ENCODE assay signal across 14 cellular contexts in genomic region chr5:157719231-157719630, GRCh38. TPM values are rescaled to one million over a fixed set of nuclear protein-coding genes. Genes with fewer than 3 reads are reported as not detected.
DNase-seq lines count a peak whose midpoint lies in the region; ATAC-seq and TF ChIP-seq lines count a peak whose summit lies in the region.
"Had no signal": no experiment of that assay in that cellular context is flagged by ENCODE, and none has a peak within 500 bp of the region (broad histone marks: within the 10 kb centered on the region; RNA-seq: fewer than 3 reads in every experiment).

No MANE protein-coding gene starts in this region.

- H3K4me1 ChIP-seq in GM23338 (ENCODE audit: insufficient read depth) (no peaks in the 10 kb centered on the region), NT2/D1 (ENCODE audit: insufficient read depth, insufficient read length) (no peaks in the 10 kb centered on the region)

- H3K4me3 ChIP-seq in GM23338 = no peak overlapping the region
- no peak overlapping the region for H3K4me3 ChIP-seq in NT2/D1 (ENCODE audit: insufficient read length, low read depth)
- H3K4me3 ChIP-seq: BLaER1 had no signal

- peak; percentile 43; the same call in 1 of the 3 replicates for ATAC-seq in GM23338
- ATAC-seq in stimulated activated memory B cell treated with anti-CD40 and anti-IgM and Interleukin-4, amounts not matched to agents 10 μg/mL and 1 μg/mL and 100 μg/mL, for 72 hours = no peak
- no peak for ATAC-seq in left ventricle myocardium superior
- no peak for ATAC-seq in GM18511 (IDR thresholded peaks at IDR 0.05; ENCODE audit: unreplicated experiment)

- H3K27ac ChIP-seq in GM23338 (ENCODE audit: low read depth) = peak overlapping the region; percentile 46; the same call in 1 of the 2 replicates
- H3K27ac ChIP-seq: BLaER1 had no signal

- H3K4me3 Mint-ChIP-seq in GM23338 = no peak overlapping the region
- no peak overlapping the region for H3K4me3 Mint-ChIP-seq in stimulated activated memory B cell treated with anti-CD40 and anti-IgM and Interleukin-4, amounts not matched to agents 10 μg/mL and 1 μg/mL and 100 μg/mL, for 72 hours
- H3K4me3 Mint-ChIP-seq: CD4-positive, alpha-beta T cell had no signal

- peaks cover 8% of the 10 kb centered on the region for H3K27me3 Mint-ChIP-seq in GM23338 (ENCODE audit: insufficient read depth, low read depth, poor library complexity)
- H3K27me3 Mint-ChIP-seq in stimulated activated memory B cell treated with anti-CD40 and anti-IgM and Interleukin-4, amounts not matched to agents 10 μg/mL and 1 μg/mL and 100 μg/mL, for 72 hours = no peaks in the 10 kb centered on the region
- H3K27me3 Mint-ChIP-seq: CD4-positive, alpha-beta T cell had no signal

- no peak overlapping the region for H3K27ac Mint-ChIP-seq in GM23338
- peak overlapping the region; percentile 51 for H3K27ac Mint-ChIP-seq in stimulated activated memory B cell treated with anti-CD40 and anti-IgM and Interleukin-4, amounts not matched to agents 10 μg/mL and 1 μg/mL and 100 μg/mL, for 72 hours
- H3K27ac Mint-ChIP-seq: CD4-positive, alpha-beta T cell had no signal

- H3K4me1 Mint-ChIP-seq in GM23338 = peaks cover 5% of the 10 kb centered on the region; the same call in 2 of the 3 replicates
- H3K4me1 Mint-ChIP-seq in stimulated activated memory B cell treated with anti-CD40 and anti-IgM and Interleukin-4, amounts not matched to agents 10 μg/mL and 1 μg/mL and 100 μg/mL, for 72 hours = peaks cover 18% of the 10 kb centered on the region

- no peaks in the 10 kb centered on the region for H3K36me3 ChIP-seq in GM23338 (ENCODE audit: insufficient read depth)
- H3K36me3 ChIP-seq in NT2/D1 (ENCODE audit: insufficient read depth, insufficient read length, low read length) = no peaks in the 10 kb centered on the region
- H3K36me3 ChIP-seq: BLaER1 had no signal

- H3K9me3 Mint-ChIP-seq in GM23338 = peaks cover 3% of the 10 kb centered on the region; the same call in 1 of the 3 replicates
- peaks cover 5% of the 10 kb centered on the region for H3K9me3 Mint-ChIP-seq in stimulated activated memory B cell treated with anti-CD40 and anti-IgM and Interleukin-4, amounts not matched to agents 10 μg/mL and 1 μg/mL and 100 μg/mL, for 72 hours
- H3K9me3 Mint-ChIP-seq: CD4-positive, alpha-beta T cell had no signal

- H3K36me3 Mint-ChIP-seq in GM23338 (ENCODE audit: low read depth) = peaks cover 3% of the 10 kb centered on the region; the same call in 2 of the 3 replicates
- peaks cover 12% of the 10 kb centered on the region for H3K36me3 Mint-ChIP-seq in stimulated activated memory B cell treated with anti-CD40 and anti-IgM and Interleukin-4, amounts not matched to agents 10 μg/mL and 1 μg/mL and 100 μg/mL, for 72 hours

- no peak overlapping the region for H2AFZ ChIP-seq in GM23338

- H3K9me3 ChIP-seq in NT2/D1 (ENCODE audit: insufficient read depth, low read length) = no peaks in the 10 kb centered on the region; the same call in 1 of the 2 replicates
- H3K9me3 ChIP-seq: BLaER1 had no signal

- H3K79me2 ChIP-seq in GM23338 (replicated peaks; ENCODE audit: insufficient read depth) = no peaks in the 10 kb centered on the region

- H3K4me2 ChIP-seq in GM23338 = no peak overlapping the region

- no peak for TF ChIP-seq CTCF in GM23338 (conservative IDR thresholded peaks at IDR 0.05; ENCODE audit: low read depth in 2 of 2)

- no peaks in the 10 kb centered on the region for H3K27me3 ChIP-seq in GM23338 (ENCODE audit: insufficient read depth)
- no peaks in the 10 kb centered on the region for H3K27me3 ChIP-seq in NT2/D1 (ENCODE audit: insufficient read depth, insufficient read length)
- H3K27me3 ChIP-seq: BLaER1 had no signal

- no peaks in the 10 kb centered on the region for H3F3A ChIP-seq in GM23338 (replicated peaks; ENCODE audit: low read depth)

- no peaks in the 10 kb centered on the region; the same call in 1 of the 2 replicates for H3K9me2 ChIP-seq in GM23338 (ENCODE audit: insufficient read depth)

- no peak overlapping the region for H3K9ac ChIP-seq in NT2/D1 (ENCODE audit: insufficient read length, low read depth)
- H3K9ac ChIP-seq: BLaER1 had no signal

- intact Hi-C loops in left ventricle myocardium superior (cut with micrococcal nuclease) = loop anchor here (5.0 to 10.0 kb wide), 2 partner anchors 134 to 287 kb away; no protein-coding TSS in a partner anchor

- DNase-seq in GM23338 (ENCODE audit: low spot score) (peak; percentile 48), NT2/D1 (ENCODE audit: low read depth, low spot score) (peak; percentile 46), iPS DF 19.7 (ENCODE audit: low read depth, low spot score) (peak; percentile 12), left ventricle myocardium superior (no peak), C1 segment of cervical spinal cord (lab: John Stamatoyannopoulos, UW) (no peak)
- DNase-seq: NCI-H2029 treated with DMSO at 0.1 percent for 48 hours, SHP77 treated with DMSO at 0.1 percent for 48 hours had no signal

- H4K20me1 ChIP-seq in GM23338 (replicated peaks; ENCODE audit: insufficient read depth) = no peaks in the 10 kb centered on the region
- H4K20me1 ChIP-seq: BLaER1 had no signal

TF ChIP-seq in GM23338, 12 proteins besides CTCF, POLR2A, EP300 and RAD21 (continues in another document):
- TF ChIP-seq POLR2AphosphoS5 (IDR thresholded peaks at IDR 0.05; ENCODE audit: low read depth) (no peak), ZNF114 (CRISPR knock-in tag; IDR thresholded peaks at IDR 0.05) (no peak), CREB1 (CRISPR knock-in tag; IDR thresholded peaks at IDR 0.05; ENCODE audit: low read depth) (no peak), JUNB (IDR thresholded peaks at IDR 0.05; ENCODE audit: unreplicated experiment) (no peak), EZH2phosphoT487 (IDR thresholded peaks at IDR 0.05; ENCODE audit: unreplicated experiment) (no peak), EZH2 (IDR thresholded peaks at IDR 0.05; ENCODE audit: low read depth, unreplicated experiment) (no peak), NANOG (IDR thresholded peaks at IDR 0.05; ENCODE audit: borderline replicate concordance) (no peak), ZNF331 (CRISPR knock-in tag; IDR thresholded peaks at IDR 0.05; ENCODE audit: low read depth) (no peak)
- TF ChIP-seq, protein P1, sequence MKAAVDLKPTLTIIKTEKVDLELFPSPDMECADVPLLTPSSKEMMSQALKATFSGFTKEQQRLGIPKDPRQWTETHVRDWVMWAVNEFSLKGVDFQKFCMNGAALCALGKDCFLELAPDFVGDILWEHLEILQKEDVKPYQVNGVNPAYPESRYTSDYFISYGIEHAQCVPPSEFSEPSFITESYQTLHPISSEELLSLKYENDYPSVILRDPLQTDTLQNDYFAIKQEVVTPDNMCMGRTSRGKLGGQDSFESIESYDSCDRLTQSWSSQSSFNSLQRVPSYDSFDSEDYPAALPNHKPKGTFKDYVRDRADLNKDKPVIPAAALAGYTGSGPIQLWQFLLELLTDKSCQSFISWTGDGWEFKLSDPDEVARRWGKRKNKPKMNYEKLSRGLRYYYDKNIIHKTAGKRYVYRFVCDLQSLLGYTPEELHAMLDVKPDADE (IDR thresholded peaks at IDR 0.05) = no peak

RNA-seq across cellular contexts. Expression of gene THG1L, which starts 12.0 kb away (rescaled TPM):
- 11.8 and 12.2 TPM in 2 replicates for total RNA-seq in GM23338 (2014; rRNA removed; shearing (Covaris generic))
- 13.8 and 15.9 TPM in 2 replicates for polyA plus RNA-seq in GM23338 (2016; fragmentation: Nextera tagmentation; extraction: Ambion mirVana)
- total RNA-seq in left ventricle myocardium superior = 5.3 TPM

RNA-seq across cellular contexts. Expression of gene LSM11, which starts 24.3 kb away (rescaled TPM):
- 3.8 and 3.9 TPM in 2 replicates for total RNA-seq in GM23338 (2014; rRNA removed; shearing (Covaris generic))
- 1.2 TPM in 2 replicates for polyA plus RNA-seq in GM23338 (2016; fragmentation: Nextera tagmentation; extraction: Ambion mirVana)
- total RNA-seq in left ventricle myocardium superior = 1.7 TPM

RNA-seq across cellular contexts. Expression of gene C5orf52, which starts 47.9 kb away (rescaled TPM):
- not detected in 2 replicates for total RNA-seq in GM23338 (2014; rRNA removed; shearing (Covaris generic))
- not detected in 2 replicates for polyA plus RNA-seq in GM23338 (2016; fragmentation: Nextera tagmentation; extraction: Ambion mirVana)
- not detected for total RNA-seq in left ventricle myocardium superior
- total RNA-seq: CD4-positive, alpha-beta T cell; Daoy; H7 had no signal
- polyA plus RNA-seq: AG04450 had no signal

Comparison
In these comparisons a context has a peak if more than half of its experiments do, and no peak if none do; other contexts are left out.
1. DNase-seq: peak in GM23338 (single experiment), NT2/D1 (single experiment) and iPS DF 19.7 (single experiment); none in left ventricle myocardium superior (single experiment) and C1 segment of cervical spinal cord (0 of 14).